Comparison of ENCODE assay signal across 30 cellular contexts in genomic region chr3:119557192-119557873, GRCh38. TPM values are rescaled to one million over a fixed set of nuclear protein-coding genes. Genes with fewer than 3 reads are reported as not detected.
DNase-seq lines count a peak whose midpoint lies in the region; ATAC-seq and TF ChIP-seq lines count a peak whose summit lies in the region.
"Had no signal": no experiment of that assay in that cellular context is flagged by ENCODE, and none has a peak within 500 bp of the region (broad histone marks: within the 10 kb centered on the region; RNA-seq: fewer than 3 reads in every experiment).

No MANE protein-coding gene starts in this region.

- POLR2A ChIA-PET in activated CD4-positive, alpha-beta memory T cell treated with anti-CD3 and anti-CD28 coated beads, Interleukin-2, amount 10 ng/mL, durations not matched to agents 7 days and 5 days (lab: Charles Lee) = interaction anchor here (1.0 to 6.0 kb wide), 10 partner anchors 23 to 538 kb away, joined by 3 to 32 read pairs (median 13); partner anchors contain the start of genes ADPRH, COX17, POGLUT1 and TIMMDC1
- POLR2A ChIA-PET in activated CD4-positive, alpha-beta memory T cell treated with anti-CD3 and anti-CD28 coated beads for 36 hours (lab: Charles Lee) = no interaction called here
- POLR2A ChIA-PET in activated CD8-positive, alpha-beta T cell treated with anti-CD3 and anti-CD28 coated beads, Interleukin-2, amount 10 ng/mL, durations not matched to agents 7 days and 5 days (lab: Charles Lee) = interaction anchor here (0.6 to 4.3 kb wide), 4 partner anchors 58 to 792 kb away, joined by 3 to 30 read pairs (median 7); partner anchors contain the start of genes TIMMDC1 and TMEM39A

- DNase-seq in activated CD4-positive, alpha-beta memory T cell treated with anti-CD3 and anti-CD28 coated beads, Interleukin-2, amount 10 ng/mL, durations not matched to agents 7 days and 5 days = no peak
- no peak for DNase-seq in activated CD4-positive, alpha-beta memory T cell treated with anti-CD3 and anti-CD28 coated beads for 36 hours
- DNase-seq in activated CD8-positive, alpha-beta T cell treated with anti-CD3 and anti-CD28 coated beads, Interleukin-2, amount 10 ng/mL, durations not matched to agents 7 days and 5 days = no peak
- DNase-seq in stimulated activated effector memory CD8-positive, alpha-beta T cell treated with anti-CD3 and anti-CD28 coated beads, Interleukin-12 subunit alpha, Interleukin-12 subunit beta, amount 100 ng/mL, for 72 hours (ENCODE audit: low spot score in 2 of 2) = no peak
- no peak for DNase-seq in central memory CD4-positive, alpha-beta T cell
- DNase-seq in middle frontal gyrus (ENCODE audit: extremely low spot score, low spot score) = no peak
- DNase-seq: activated CD8-positive, alpha-beta memory T cell treated with anti-CD3 and anti-CD28 coated beads for 24 hours; activated effector memory CD4-positive, alpha-beta T cell treated with Interleukin-2 at 50 U/mL for 16 hours; body of pancreas; COR-L47; DMS79; heart left ventricle; IMR-90; NCI-H1105 treated with DMSO at 0.1 percent for 48 hours; NCI-H2081; NCI-H226; right cardiac atrium; RPMI8226; spleen; stimulated activated CD4-positive, alpha-beta T cell treated with anti-CD3 and anti-CD28 coated beads, Interleukin-4, amount 100 ng/mL, for 1 hour; T-helper 9 cell; trophoblast cell had no signal

- H3K36me3 Mint-ChIP-seq in activated CD4-positive, alpha-beta memory T cell treated with anti-CD3 and anti-CD28 coated beads, Interleukin-2, amount 10 ng/mL, durations not matched to agents 7 days and 5 days (ENCODE audit: low read depth) = peaks cover 59% of the 10 kb centered on the region
- H3K36me3 Mint-ChIP-seq in activated CD4-positive, alpha-beta memory T cell treated with anti-CD3 and anti-CD28 coated beads for 36 hours = no peaks in the 10 kb centered on the region
- peaks cover 45% of the 10 kb centered on the region for H3K36me3 Mint-ChIP-seq in activated CD8-positive, alpha-beta T cell treated with anti-CD3 and anti-CD28 coated beads, Interleukin-2, amount 10 ng/mL, durations not matched to agents 7 days and 5 days (ENCODE audit: low read depth)
- H3K36me3 Mint-ChIP-seq in stimulated activated effector memory CD8-positive, alpha-beta T cell treated with anti-CD3 and anti-CD28 coated beads, Interleukin-12 subunit alpha, Interleukin-12 subunit beta, amount 100 ng/mL, for 72 hours = peaks cover 66% of the 10 kb centered on the region
- H3K36me3 Mint-ChIP-seq: WTC11 had no signal

- H3K4me3 ChIP-seq in GM12875 (ENCODE audit: low read depth, low read length) = peak overlapping the region; percentile 47
- H3K4me3 ChIP-seq: BLaER1, body of pancreas, lung, SK-N-MC had no signal

- no peaks in the 10 kb centered on the region for H3K27me3 Mint-ChIP-seq in activated CD4-positive, alpha-beta memory T cell treated with anti-CD3 and anti-CD28 coated beads, Interleukin-2, amount 10 ng/mL, durations not matched to agents 7 days and 5 days
- no peaks in the 10 kb centered on the region for H3K27me3 Mint-ChIP-seq in activated CD4-positive, alpha-beta memory T cell treated with anti-CD3 and anti-CD28 coated beads for 36 hours
- H3K27me3 Mint-ChIP-seq in activated CD8-positive, alpha-beta T cell treated with anti-CD3 and anti-CD28 coated beads, Interleukin-2, amount 10 ng/mL, durations not matched to agents 7 days and 5 days (ENCODE audit: low read depth) = no peaks in the 10 kb centered on the region

- no peak for ATAC-seq in activated CD8-positive, alpha-beta T cell treated with anti-CD3 and anti-CD28 coated beads, Interleukin-2, amount 10 ng/mL, durations not matched to agents 7 days and 5 days
- no peak for ATAC-seq in stimulated activated effector memory CD8-positive, alpha-beta T cell treated with anti-CD3 and anti-CD28 coated beads, Interleukin-12 subunit alpha, Interleukin-12 subunit beta, amount 100 ng/mL, for 72 hours
- ATAC-seq in HG02840 (IDR thresholded peaks at IDR 0.05; ENCODE audit: low FRiP score, unreplicated experiment) = no peak
- ATAC-seq: body of pancreas, heart left ventricle, right cardiac atrium, WTC11 had no signal

- CTCF ChIA-PET in activated CD4-positive, alpha-beta memory T cell treated with anti-CD3 and anti-CD28 coated beads, Interleukin-2, amount 10 ng/mL, durations not matched to agents 7 days and 5 days (lab: Charles Lee) = interaction anchor here (1.4 to 4.3 kb wide), 4 partner anchors 18 to 119 kb away, joined by 3 to 18 read pairs (median 6); partner anchors contain the start of genes COX17, TIMMDC1 and TMEM39A
- CTCF ChIA-PET in activated CD4-positive, alpha-beta memory T cell treated with anti-CD3 and anti-CD28 coated beads for 36 hours (lab: Charles Lee) = interaction anchor here (0.6 kb wide), 1 partner anchor 127 kb away, joined by 4 read pairs; no protein-coding TSS in a partner anchor
- CTCF ChIA-PET in activated CD8-positive, alpha-beta T cell treated with anti-CD3 and anti-CD28 coated beads, Interleukin-2, amount 10 ng/mL, durations not matched to agents 7 days and 5 days (lab: Charles Lee) = interaction anchor here (1.1 to 1.9 kb wide), 3 partner anchors 15 to 316 kb away, joined by 3 to 5 read pairs (median 4); partner anchors contain the start of genes B4GALT4 and TIMMDC1

- intact Hi-C loops in activated CD4-positive, alpha-beta memory T cell treated with anti-CD3 and anti-CD28 coated beads for 36 hours (cut with micrococcal nuclease) = no loop called here

- H3K4me1 Mint-ChIP-seq in activated CD4-positive, alpha-beta memory T cell treated with anti-CD3 and anti-CD28 coated beads, Interleukin-2, amount 10 ng/mL, durations not matched to agents 7 days and 5 days = peaks cover 75% of the 10 kb centered on the region
- peaks cover 18% of the 10 kb centered on the region for H3K4me1 Mint-ChIP-seq in activated CD4-positive, alpha-beta memory T cell treated with anti-CD3 and anti-CD28 coated beads for 36 hours (ENCODE audit: low read depth)
- peaks cover 72% of the 10 kb centered on the region for H3K4me1 Mint-ChIP-seq in activated CD8-positive, alpha-beta T cell treated with anti-CD3 and anti-CD28 coated beads, Interleukin-2, amount 10 ng/mL, durations not matched to agents 7 days and 5 days (ENCODE audit: low read depth)
- peaks cover 52% of the 10 kb centered on the region for H3K4me1 Mint-ChIP-seq in stimulated activated effector memory CD8-positive, alpha-beta T cell treated with anti-CD3 and anti-CD28 coated beads, Interleukin-12 subunit alpha, Interleukin-12 subunit beta, amount 100 ng/mL, for 72 hours

- no peak for TF ChIP-seq CTCF in GM12875 (IDR thresholded peaks at IDR 0.05; ENCODE audit: borderline replicate concordance, insufficient read depth, low read depth, low read length)

- H3K4me3 Mint-ChIP-seq in activated CD4-positive, alpha-beta memory T cell treated with anti-CD3 and anti-CD28 coated beads, Interleukin-2, amount 10 ng/mL, durations not matched to agents 7 days and 5 days = peak overlapping the region; percentile 70
- H3K4me3 Mint-ChIP-seq in activated CD4-positive, alpha-beta memory T cell treated with anti-CD3 and anti-CD28 coated beads for 36 hours = no peak overlapping the region
- H3K4me3 Mint-ChIP-seq in activated CD8-positive, alpha-beta T cell treated with anti-CD3 and anti-CD28 coated beads, Interleukin-2, amount 10 ng/mL, durations not matched to agents 7 days and 5 days = peak overlapping the region; percentile 78
- peak overlapping the region; percentile 52 for H3K4me3 Mint-ChIP-seq in stimulated activated effector memory CD8-positive, alpha-beta T cell treated with anti-CD3 and anti-CD28 coated beads, Interleukin-12 subunit alpha, Interleukin-12 subunit beta, amount 100 ng/mL, for 72 hours
- H3K4me3 Mint-ChIP-seq: neural crest cell, WTC11 had no signal

- no peaks in the 10 kb centered on the region for H3K9me3 Mint-ChIP-seq in activated CD4-positive, alpha-beta memory T cell treated with anti-CD3 and anti-CD28 coated beads, Interleukin-2, amount 10 ng/mL, durations not matched to agents 7 days and 5 days
- H3K9me3 Mint-ChIP-seq in activated CD4-positive, alpha-beta memory T cell treated with anti-CD3 and anti-CD28 coated beads for 36 hours = no peaks in the 10 kb centered on the region
- H3K9me3 Mint-ChIP-seq in activated CD8-positive, alpha-beta T cell treated with anti-CD3 and anti-CD28 coated beads, Interleukin-2, amount 10 ng/mL, durations not matched to agents 7 days and 5 days (ENCODE audit: insufficient read depth) = no peaks in the 10 kb centered on the region
- H3K9me3 Mint-ChIP-seq in stimulated activated effector memory CD8-positive, alpha-beta T cell treated with anti-CD3 and anti-CD28 coated beads, Interleukin-12 subunit alpha, Interleukin-12 subunit beta, amount 100 ng/mL, for 72 hours = no peaks in the 10 kb centered on the region
- H3K9me3 Mint-ChIP-seq: WTC11 had no signal

- H3K27ac Mint-ChIP-seq in activated CD4-positive, alpha-beta memory T cell treated with anti-CD3 and anti-CD28 coated beads, Interleukin-2, amount 10 ng/mL, durations not matched to agents 7 days and 5 days = peak overlapping the region; percentile 80
- no peak overlapping the region for H3K27ac Mint-ChIP-seq in activated CD4-positive, alpha-beta memory T cell treated with anti-CD3 and anti-CD28 coated beads for 36 hours
- H3K27ac Mint-ChIP-seq in activated CD8-positive, alpha-beta T cell treated with anti-CD3 and anti-CD28 coated beads, Interleukin-2, amount 10 ng/mL, durations not matched to agents 7 days and 5 days = peak overlapping the region; percentile 78
- H3K27ac Mint-ChIP-seq in stimulated activated effector memory CD8-positive, alpha-beta T cell treated with anti-CD3 and anti-CD28 coated beads, Interleukin-12 subunit alpha, Interleukin-12 subunit beta, amount 100 ng/mL, for 72 hours = peak overlapping the region; percentile 74
- H3K27ac Mint-ChIP-seq: WTC11 had no signal

RNA-seq across cellular contexts. Expression of gene CD80, which starts 2.1 kb away (rescaled TPM):
- 10 to 100 TPM; 27.1 to 29.5 TPM for total RNA-seq in activated CD4-positive, alpha-beta memory T cell treated with anti-CD3 and anti-CD28 coated beads, Interleukin-2, amount 10 ng/mL, durations not matched to agents 7 days and 5 days
- 1 to 10 TPM; 3.4 to 3.7 TPM for total RNA-seq in activated CD4-positive, alpha-beta memory T cell treated with anti-CD3 and anti-CD28 coated beads for 36 hours
- 10 to 100 TPM; 19.1 to 20.2 TPM for total RNA-seq in activated CD8-positive, alpha-beta T cell treated with anti-CD3 and anti-CD28 coated beads, Interleukin-2, amount 10 ng/mL, durations not matched to agents 7 days and 5 days
- total RNA-seq: chondrocyte, IMR-90, neural crest cell had no signal

RNA-seq across cellular contexts. Expression of gene ADPRH, which starts 22.0 kb away (rescaled TPM):
- total RNA-seq in activated CD4-positive, alpha-beta memory T cell treated with anti-CD3 and anti-CD28 coated beads, Interleukin-2, amount 10 ng/mL, durations not matched to agents 7 days and 5 days = 1 to 10 TPM; 8.6 to 8.8 TPM
- 1 to 10 TPM; 7.7 to 8.6 TPM for total RNA-seq in activated CD4-positive, alpha-beta memory T cell treated with anti-CD3 and anti-CD28 coated beads for 36 hours
- 1 to 10 TPM; 3.2 to 3.8 TPM for total RNA-seq in activated CD8-positive, alpha-beta T cell treated with anti-CD3 and anti-CD28 coated beads, Interleukin-2, amount 10 ng/mL, durations not matched to agents 7 days and 5 days

RNA-seq across cellular contexts. Expression of gene PLA1A, which starts 40.4 kb away (rescaled TPM):
- total RNA-seq in activated CD4-positive, alpha-beta memory T cell treated with anti-CD3 and anti-CD28 coated beads, Interleukin-2, amount 10 ng/mL, durations not matched to agents 7 days and 5 days = under 1 TPM in 1 of 2 experiments, not detected in 1; 0.25 TPM
- total RNA-seq in activated CD4-positive, alpha-beta memory T cell treated with anti-CD3 and anti-CD28 coated beads for 36 hours = under 1 TPM; 0.31 to 0.34 TPM
- total RNA-seq in activated CD8-positive, alpha-beta T cell treated with anti-CD3 and anti-CD28 coated beads, Interleukin-2, amount 10 ng/mL, durations not matched to agents 7 days and 5 days = not detected
- total RNA-seq: IMR-90, neural crest cell, WTC11 had no signal

RNA-seq across cellular contexts. Expression of gene TIMMDC1, which starts 59.0 kb away (rescaled TPM):
- total RNA-seq in activated CD4-positive, alpha-beta memory T cell treated with anti-CD3 and anti-CD28 coated beads, Interleukin-2, amount 10 ng/mL, durations not matched to agents 7 days and 5 days = 10 to 100 TPM; 66.4 to 67.4 TPM
- 100 to 1,000 TPM in 1 of 2 experiments, 10 to 100 TPM in 1; 93.7 to 105 TPM for total RNA-seq in activated CD4-positive, alpha-beta memory T cell treated with anti-CD3 and anti-CD28 coated beads for 36 hours
- total RNA-seq in activated CD8-positive, alpha-beta T cell treated with anti-CD3 and anti-CD28 coated beads, Interleukin-2, amount 10 ng/mL, durations not matched to agents 7 days and 5 days = 10 to 100 TPM; 78.1 to 79.8 TPM

Comparison
In these comparisons a context has a peak if more than half of its experiments do, and no peak if none do; other contexts are left out.
1. RNA of gene CD80, which starts 2.1 kb away (total RNA-seq): 27.1 to 29.5 TPM in activated CD4-positive, alpha-beta memory T cell treated with anti-CD3 and anti-CD28 coated beads, Interleukin-2, amount 10 ng/mL, durations not matched to agents 7 days and 5 days and 19.1 to 20.2 TPM in activated CD8-positive, alpha-beta T cell treated with anti-CD3 and anti-CD28 coated beads, Interleukin-2, amount 10 ng/mL, durations not matched to agents 7 days and 5 days; 3.4 to 3.7 TPM in activated CD4-positive, alpha-beta memory T cell treated with anti-CD3 and anti-CD28 coated beads for 36 hours; every median in the first group is over 4 times any median in the second.